In genomic region chr3:112778298-112779008, GRCh38 we compare ENCODE assay signal across 12 cellular contexts.
DNase-seq lines count a peak whose midpoint lies in the region; ATAC-seq and TF ChIP-seq lines count a peak whose summit lies in the region.
"Had no signal": no experiment of that assay in that cellular context is flagged by ENCODE, and none has a peak within 500 bp of the region (broad histone marks: within the 10 kb centered on the region; RNA-seq: fewer than 3 reads in every experiment).

No MANE protein-coding gene starts in this region.

- peaks cover 6% of the 10 kb centered on the region for H3K4me1 ChIP-seq in mucosa of descending colon (ENCODE audit: low read depth)

- H3K9me3 Mint-ChIP-seq in activated CD8-positive, alpha-beta T cell treated with anti-CD3 and anti-CD28 coated beads for 36 hours, result no peaks in the 10 kb centered on the region
- H3K9me3 Mint-ChIP-seq: activated B cell treated with CpG ODN at 0.5 μM for 24 hours; activated T-helper 17 cell treated with anti-CD3 and anti-CD28 coated beads, Interleukin-2, amount 50 U/mL, for 72 hours had no signal

- ATAC-seq in GM19328 (IDR thresholded peaks at IDR 0.05; ENCODE audit: unreplicated experiment), result no peak
- ATAC-seq in mucosa of descending colon, result no peak
- no peak for ATAC-seq in activated CD8-positive, alpha-beta T cell treated with anti-CD3 and anti-CD28 coated beads for 36 hours
- ATAC-seq: activated T-helper 17 cell treated with anti-CD3 and anti-CD28 coated beads, Interleukin-2, amount 50 U/mL, for 72 hours had no signal

- TF ChIP-seq CTCF in fibroblast of mammary gland (conservative IDR thresholded peaks at IDR 0.05; ENCODE audit: control insufficient read depth, insufficient read depth, low read depth, low read length) (no peak), mucosa of descending colon (IDR thresholded peaks at IDR 0.05) (no peak)
- no peak for TF ChIP-seq CTCF in activated CD8-positive, alpha-beta T cell treated with anti-CD3 and anti-CD28 coated beads for 36 hours (IDR thresholded peaks at IDR 0.05)

- POLR2A ChIA-PET in activated CD8-positive, alpha-beta T cell treated with anti-CD3 and anti-CD28 coated beads for 36 hours (lab: Charles Lee), result no interaction called here

- H3K27me3 Mint-ChIP-seq in activated CD8-positive, alpha-beta T cell treated with anti-CD3 and anti-CD28 coated beads for 36 hours, result no peaks in the 10 kb centered on the region
- H3K27me3 Mint-ChIP-seq: activated B cell treated with CpG ODN at 0.5 μM for 24 hours; activated T-helper 17 cell treated with anti-CD3 and anti-CD28 coated beads, Interleukin-2, amount 50 U/mL, for 72 hours had no signal

- H3K36me3 Mint-ChIP-seq in activated CD8-positive, alpha-beta T cell treated with anti-CD3 and anti-CD28 coated beads for 36 hours (ENCODE audit: low read depth), result no peaks in the 10 kb centered on the region

- intact Hi-C loops in mucosa of descending colon (cut with DNase I, micrococcal nuclease), result no loop called here
- intact Hi-C loops in activated CD8-positive, alpha-beta T cell treated with anti-CD3 and anti-CD28 coated beads for 36 hours (cut with micrococcal nuclease), result no loop called here

- CTCF ChIA-PET in activated CD8-positive, alpha-beta T cell treated with anti-CD3 and anti-CD28 coated beads for 36 hours (lab: Charles Lee), result interaction anchor here (1.2 to 1.4 kb wide), 2 partner anchors 44 to 136 kb away, joined by 3 read pairs; no protein-coding TSS in a partner anchor

- H3K27ac Mint-ChIP-seq in activated CD8-positive, alpha-beta T cell treated with anti-CD3 and anti-CD28 coated beads for 36 hours, result no peak overlapping the region
- H3K27ac Mint-ChIP-seq: activated B cell treated with CpG ODN at 0.5 μM for 24 hours; activated T-helper 17 cell treated with anti-CD3 and anti-CD28 coated beads, Interleukin-2, amount 50 U/mL, for 72 hours had no signal

- peaks cover 13% of the 10 kb centered on the region for H3K4me1 Mint-ChIP-seq in activated CD8-positive, alpha-beta T cell treated with anti-CD3 and anti-CD28 coated beads for 36 hours (ENCODE audit: low read depth)

- H3K9me3 ChIP-seq in mucosa of descending colon, result no peaks in the 10 kb centered on the region
- H3K9me3 ChIP-seq: ovary had no signal

- H3K4me3 Mint-ChIP-seq in activated CD8-positive, alpha-beta T cell treated with anti-CD3 and anti-CD28 coated beads for 36 hours, result no peak overlapping the region
- H3K4me3 Mint-ChIP-seq: activated B cell treated with CpG ODN at 0.5 μM for 24 hours; activated T-helper 17 cell treated with anti-CD3 and anti-CD28 coated beads, Interleukin-2, amount 50 U/mL, for 72 hours had no signal

- no peak overlapping the region for H3K4me3 ChIP-seq in fibroblast of mammary gland (ENCODE audit: control insufficient read depth, low read depth, low read length)
- no peak overlapping the region for H3K4me3 ChIP-seq in skeletal muscle cell (ENCODE audit: low read depth, low read length)
- H3K4me3 ChIP-seq in mucosa of descending colon, result no peak overlapping the region
- H3K4me3 ChIP-seq: ovary had no signal

- DNase-seq in H4 (ENCODE audit: low spot score), result peak; percentile 44
- DNase-seq in RPMI7951 (ENCODE audit: low read depth), result peak; percentile 23
- DNase-seq in fibroblast of mammary gland (ENCODE audit: low read depth), result peak; percentile 86
- DNase-seq in skeletal muscle cell (ENCODE audit: low read depth), result peak; percentile 69
- DNase-seq in mucosa of descending colon, result no peak
- DNase-seq in activated CD8-positive, alpha-beta T cell treated with anti-CD3 and anti-CD28 coated beads for 36 hours, result no peak
- no peak for DNase-seq in activated effector memory CD4-positive, alpha-beta T cell treated with Interleukin-2 at 50 U/mL for 16 hours
- DNase-seq: activated B cell treated with CpG ODN at 0.5 μM for 24 hours, GOT3, ovary had no signal

- no peaks in the 10 kb centered on the region for H3K36me3 ChIP-seq in mucosa of descending colon (ENCODE audit: low read depth)
- H3K36me3 ChIP-seq: ovary had no signal

Comparison
In these comparisons a context has a peak if more than half of its experiments do, and no peak if none do; other contexts are left out.
1. DNase-seq: peak in H4 (single experiment), RPMI7951 (single experiment), fibroblast of mammary gland (single experiment) and skeletal muscle cell (single experiment); none in mucosa of descending colon (0 of 3), activated CD8-positive, alpha-beta T cell treated with anti-CD3 and anti-CD28 coated beads for 36 hours (single experiment) and activated effector memory CD4-positive, alpha-beta T cell treated with Interleukin-2 at 50 U/mL for 16 hours (single experiment).